1 cellular context compared by ENCODE assay signal in genomic region chr1:35187816-35188342, GRCh38.
TF ChIP-seq lines count a peak whose summit lies in the region.

No MANE protein-coding gene starts in this region.

TF ChIP-seq in A549, 52 proteins besides CTCF, POLR2A, EP300 and RAD21:
- no peak for TF ChIP-seq SREBF2 (IDR thresholded peaks at IDR 0.05)
- no peak for TF ChIP-seq MAX (IDR thresholded peaks at IDR 0.05)
- TF ChIP-seq TFCP2L1 (CRISPR knock-in tag; IDR thresholded peaks at IDR 0.05) = no peak
- TF ChIP-seq ZC3H11A (IDR thresholded peaks at IDR 0.05) = no peak
- TF ChIP-seq HDAC2 (IDR thresholded peaks at IDR 0.05) = no peak
- no peak for TF ChIP-seq HOXB5 (CRISPR knock-in tag; IDR thresholded peaks at IDR 0.05)
- no peak for TF ChIP-seq NR3C1 (IDR thresholded peaks at IDR 0.05)
- no peak for TF ChIP-seq JUN (IDR thresholded peaks at IDR 0.05)
- TF ChIP-seq, protein P1, sequence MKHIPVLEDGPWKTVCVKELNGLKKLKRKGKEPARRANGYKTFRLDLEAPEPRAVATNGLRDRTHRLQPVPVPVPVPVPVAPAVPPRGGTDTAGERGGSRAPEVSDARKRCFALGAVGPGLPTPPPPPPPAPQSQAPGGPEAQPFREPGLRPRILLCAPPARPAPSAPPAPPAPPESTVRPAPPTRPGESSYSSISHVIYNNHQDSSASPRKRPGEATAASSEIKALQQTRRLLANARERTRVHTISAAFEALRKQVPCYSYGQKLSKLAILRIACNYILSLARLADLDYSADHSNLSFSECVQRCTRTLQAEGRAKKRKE (CRISPR knock-in tag; IDR thresholded peaks at IDR 0.05; ENCODE audit: low read depth) = no peak
- no peak for TF ChIP-seq CHD2 (IDR thresholded peaks at IDR 0.05; ENCODE audit: low read length, partially characterized antibody)
- TF ChIP-seq KDM5A (IDR thresholded peaks at IDR 0.05) = no peak
- no peak for TF ChIP-seq FOXS1 (CRISPR knock-in tag; IDR thresholded peaks at IDR 0.05)
- no peak for TF ChIP-seq PHF8 (IDR thresholded peaks at IDR 0.05; ENCODE audit: borderline replicate concordance, low read depth)
- no peak for TF ChIP-seq CBX8 (IDR thresholded peaks at IDR 0.05)
- no peak for TF ChIP-seq HOXA7 (CRISPR knock-in tag; IDR thresholded peaks at IDR 0.05)
